Comparison of ENCODE assay signal across 10 cellular contexts in the genomic region with DNA sequence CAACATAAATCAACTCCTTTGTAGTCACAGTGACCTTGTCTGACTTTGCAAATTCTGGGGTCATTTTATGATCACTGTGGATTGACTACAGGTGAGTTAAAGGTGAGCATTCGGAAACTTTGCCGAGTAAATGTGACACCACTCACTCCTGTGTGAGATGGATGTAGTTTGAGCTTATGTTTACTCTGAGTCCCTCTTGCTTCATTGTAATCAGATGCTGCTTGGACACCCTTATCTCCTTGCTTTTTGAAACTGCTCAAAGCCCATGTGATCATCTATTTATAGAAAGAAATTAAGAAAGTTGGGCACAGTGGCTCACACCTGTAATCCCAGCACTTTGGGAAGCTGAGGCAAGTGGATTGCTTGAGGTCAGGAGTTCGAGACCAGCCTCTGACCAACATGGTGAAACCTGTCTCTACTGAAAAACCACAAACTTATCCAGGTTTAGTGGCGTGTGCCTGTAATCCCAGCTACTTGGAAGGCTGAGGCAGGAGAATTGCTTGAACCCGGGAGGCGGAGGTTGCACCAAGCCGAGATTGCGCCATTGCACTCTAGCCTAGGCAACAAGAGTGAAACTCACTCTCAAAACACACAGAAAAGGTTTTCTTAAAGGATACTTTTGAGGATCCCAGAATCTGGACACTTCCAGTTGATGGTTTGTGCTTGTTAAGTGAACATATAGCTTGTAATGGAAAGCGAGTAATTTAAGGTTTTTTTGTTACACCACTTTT. TPM values are rescaled to one million over a fixed set of nuclear protein-coding genes. Genes with fewer than 3 reads are reported as not detected.
DNase-seq lines count a peak whose midpoint lies in the region; ATAC-seq, FAIRE-seq and TF ChIP-seq lines count a peak whose summit lies in the region.
"Had no signal": no experiment of that assay in that cellular context is flagged by ENCODE, and none has a peak within 500 bp of the region (broad histone marks: within the 10 kb centered on the region; RNA-seq: fewer than 3 reads in every experiment).

No MANE protein-coding gene starts in this region.

- POLR2A ChIA-PET in activated CD4-positive, alpha-beta T cell treated with anti-CD3 and anti-CD28 coated beads for 36 hours (lab: Charles Lee) = interaction anchor here (0.7 kb wide), 1 partner anchor 62 kb away, joined by 3 read pairs; no protein-coding TSS in a partner anchor
- POLR2A ChIA-PET in K562 (lab: Yijun Ruan, JAX) = no interaction called here

- H3K9ac ChIP-seq in K562 (ENCODE audit: insufficient read depth in 1 of 2, low read depth in 2 of 2, low read length in 2 of 2) = no peak overlapping the region

- H3K4me1 Mint-ChIP-seq in activated CD4-positive, alpha-beta T cell treated with anti-CD3 and anti-CD28 coated beads for 36 hours = peaks cover 89% of the 10 kb centered on the region
- peaks cover 83% of the 10 kb centered on the region for H3K4me1 Mint-ChIP-seq in stimulated activated memory B cell treated with anti-CD40 and anti-IgM and Interleukin-4, amounts not matched to agents 10 μg/mL and 1 μg/mL and 100 μg/mL, for 72 hours

- 74% methylated on average over 9 of the region's 9 CpGs for WGBS in K562 (ENCODE audit: insufficient coverage, low coverage, missing lambda C conversion rate)
- WGBS in testis, 2 donors = 87 to 92% methylated on average over 9 of the region's 9 CpGs

- no peak for FAIRE-seq in K562 (lab: Jason Lieb, UNC)

- no peaks in the 10 kb centered on the region for H3K9me3 ChIP-seq in K562 (replicated peaks; ENCODE audit: control insufficient read depth, insufficient read depth, low read depth, low read length)
- H3K9me3 ChIP-seq in lower lobe of right lung = no peaks in the 10 kb centered on the region
- H3K9me3 ChIP-seq in testis = no peaks in the 10 kb centered on the region

- CTCF ChIA-PET in activated CD4-positive, alpha-beta T cell treated with anti-CD3 and anti-CD28 coated beads for 36 hours (lab: Charles Lee) = no interaction called here
- CTCF ChIA-PET in K562 (lab: Yijun Ruan, JAX; ENCODE audit: low intra/inter-chr PET ratio) = no interaction called here

- H3K27me3 ChIP-seq in K562 (ENCODE audit: control insufficient read depth in 2 of 2, insufficient read depth in 2 of 2, low read length in 2 of 2) (no peaks in the 10 kb centered on the region), lower lobe of right lung (ENCODE audit: low read depth) (no peaks in the 10 kb centered on the region), testis (no peaks in the 10 kb centered on the region)

- no peaks in the 10 kb centered on the region for H3K27me3 Mint-ChIP-seq in activated CD4-positive, alpha-beta T cell treated with anti-CD3 and anti-CD28 coated beads for 36 hours
- H3K27me3 Mint-ChIP-seq in stimulated activated memory B cell treated with anti-CD40 and anti-IgM and Interleukin-4, amounts not matched to agents 10 μg/mL and 1 μg/mL and 100 μg/mL, for 72 hours = no peaks in the 10 kb centered on the region

- TF ChIP-seq CTCF in K562 (IDR thresholded peaks at IDR 0.05 in 2 of 3, conservative IDR thresholded peaks at IDR 0.05 in 1 of 3; ENCODE audit: insufficient read depth in 2 of 3, low read depth in 1 of 3, low read length in 3 of 3) (no peak), lower lobe of right lung (IDR thresholded peaks at IDR 0.05) (no peak), testis (IDR thresholded peaks at IDR 0.05) (no peak)

- H3K36me3 Mint-ChIP-seq in activated CD4-positive, alpha-beta T cell treated with anti-CD3 and anti-CD28 coated beads for 36 hours (ENCODE audit: low read depth) = peaks cover 14% of the 10 kb centered on the region
- peaks cover 8% of the 10 kb centered on the region for H3K36me3 Mint-ChIP-seq in stimulated activated memory B cell treated with anti-CD40 and anti-IgM and Interleukin-4, amounts not matched to agents 10 μg/mL and 1 μg/mL and 100 μg/mL, for 72 hours

- H3K27ac Mint-ChIP-seq in activated CD4-positive, alpha-beta T cell treated with anti-CD3 and anti-CD28 coated beads for 36 hours = peak overlapping the region; percentile 95
- no peak overlapping the region for H3K27ac Mint-ChIP-seq in stimulated activated memory B cell treated with anti-CD40 and anti-IgM and Interleukin-4, amounts not matched to agents 10 μg/mL and 1 μg/mL and 100 μg/mL, for 72 hours

- H3K9me1 ChIP-seq in K562 (ENCODE audit: control insufficient read depth, insufficient read depth, low read length) = peaks cover 7% of the 10 kb centered on the region

- no peak overlapping the region for H3K4me2 ChIP-seq in K562 (ENCODE audit: insufficient read depth, low read length)

- H3K4me3 ChIP-seq in K562 = no peak overlapping the region
- H3K4me3 ChIP-seq in lower lobe of right lung = no peak overlapping the region
- no peak overlapping the region for H3K4me3 ChIP-seq in testis

- H3K36me3 ChIP-seq in K562 (ENCODE audit: control insufficient read depth, insufficient read depth, low read length) (peaks cover 51% of the 10 kb centered on the region), lower lobe of right lung (no peaks in the 10 kb centered on the region), testis (ENCODE audit: low read depth, missing control alignments) (no peaks in the 10 kb centered on the region)

- TF ChIP-seq EP300 in K562 (IDR thresholded peaks at IDR 0.05; ENCODE audit: low read length) = no peak

- TF ChIP-seq POLR2A in K562 (conservative IDR thresholded peaks at IDR 0.05) = no peak
- TF ChIP-seq POLR2A in testis (IDR thresholded peaks at IDR 0.05) = no peak

- no peak overlapping the region for H2AFZ ChIP-seq in K562 (ENCODE audit: low read depth, low read length)

- intact Hi-C loops in activated CD4-positive, alpha-beta T cell treated with anti-CD3 and anti-CD28 coated beads for 36 hours (cut with DNase I, micrococcal nuclease) = loop anchor here (5.0 to 10.0 kb wide), 4 partner anchors 35 to 632 kb away; partner anchors contain the start of genes ATXN10 (in 1 of the 2), NUP50 (in 1 of the 2) and UPK3A (in 1 of the 2)
- intact Hi-C loops in K562 (cut with micrococcal nuclease) (no loop called here), lower lobe of right lung (cut with DNase I) (no loop called here), testis (cut with DNase I; ENCODE audit: low total_unique reads) (no loop called here)

- no peak for TF ChIP-seq RAD21 in K562 (CRISPR knock-in tag; conservative IDR thresholded peaks at IDR 0.05 in 1 of 2, IDR thresholded peaks at IDR 0.05 in 1 of 2)

- H3K4me1 ChIP-seq in K562 (replicated peaks in 1 of 2; ENCODE audit: control insufficient read depth in 2 of 2, insufficient read depth in 2 of 2, low read length in 2 of 2) = peaks cover 20 to 65% of the 10 kb centered on the region in 2 experiments
- H3K4me1 ChIP-seq in lower lobe of right lung = peaks cover 42% of the 10 kb centered on the region
- peaks cover 38% of the 10 kb centered on the region for H3K4me1 ChIP-seq in testis

- no peak overlapping the region for H3K27ac ChIP-seq in K562 (ENCODE audit: extremely low read depth, low read depth, low read length)
- peak overlapping the region; percentile 75 for H3K27ac ChIP-seq in lower lobe of right lung
- H3K27ac ChIP-seq in testis = peak overlapping the region; percentile 78 to 89

- H3K79me2 ChIP-seq in K562 (ENCODE audit: control insufficient read depth, insufficient read depth, low read length) = peaks cover 98% of the 10 kb centered on the region

- H3K4me3 Mint-ChIP-seq in activated CD4-positive, alpha-beta T cell treated with anti-CD3 and anti-CD28 coated beads for 36 hours = no peak overlapping the region
- no peak overlapping the region for H3K4me3 Mint-ChIP-seq in stimulated activated memory B cell treated with anti-CD40 and anti-IgM and Interleukin-4, amounts not matched to agents 10 μg/mL and 1 μg/mL and 100 μg/mL, for 72 hours

- in situ Hi-C loops in K562 (cut with MboI) = no loop called here

- ATAC-seq in activated CD4-positive, alpha-beta T cell treated with anti-CD3 and anti-CD28 coated beads for 36 hours = no peak
- ATAC-seq in K562 = no peak
- ATAC-seq in lower lobe of right lung = no peak
- ATAC-seq in activated CD4-positive, CD25-positive, alpha-beta regulatory T cell treated with anti-CD3 and anti-CD28 coated beads, Interleukin-2, amount 50 U/mL, for 24 hours = no peak
- ATAC-seq in stimulated activated memory B cell treated with anti-CD40 and anti-IgM and Interleukin-4, amounts not matched to agents 10 μg/mL and 1 μg/mL and 100 μg/mL, for 72 hours = no peak
- ATAC-seq in GM21576 (IDR thresholded peaks at IDR 0.05; ENCODE audit: unreplicated experiment) = no peak

- H4K20me1 ChIP-seq in K562 (replicated peaks; ENCODE audit: control insufficient read depth, insufficient read depth, low read length) = peaks cover 25% of the 10 kb centered on the region; the same call in 1 of the 2 replicates

- no peak for DNase-seq in activated CD4-positive, alpha-beta T cell treated with anti-CD3 and anti-CD28 coated beads for 36 hours
- no peak for DNase-seq in activated CD4-positive, alpha-beta T cell treated with anti-CD3 and anti-CD28 coated beads for 48 hours
- DNase-seq in K562 (ENCODE audit: extremely low read depth in 1 of 4, low spot score in 3 of 4) (no peak), lower lobe of right lung (no peak), testis (no peak)
- DNase-seq: NCI-H2107 had no signal

- BruUV-seq in K562 (replicated peaks; lab: Mats Ljungman, UMichigan) = no TSS peak

- H3K9me3 Mint-ChIP-seq in activated CD4-positive, alpha-beta T cell treated with anti-CD3 and anti-CD28 coated beads for 36 hours (ENCODE audit: low read depth) = no peaks in the 10 kb centered on the region
- no peaks in the 10 kb centered on the region for H3K9me3 Mint-ChIP-seq in stimulated activated memory B cell treated with anti-CD40 and anti-IgM and Interleukin-4, amounts not matched to agents 10 μg/mL and 1 μg/mL and 100 μg/mL, for 72 hours

RNA-seq across cellular contexts. Expression of gene FAM118A, which starts 7.2 kb away (rescaled TPM):
- 10 to 100 TPM; 25.5 to 29.0 TPM for total RNA-seq in activated CD4-positive, alpha-beta T cell treated with anti-CD3 and anti-CD28 coated beads for 36 hours
- 805 and 856 TPM in 2 replicates for total RNA-seq in K562 (2011; cell fraction: chromatin; rRNA removed; ENCODE audit: low replicate concordance)
- 514 and 529 TPM in 2 replicates for total RNA-seq in K562 (2011; cell fraction: nucleolus; rRNA removed)
- total RNA-seq in K562 (2011; cell fraction: nucleoplasm; rRNA removed) = 508 and 540 TPM in 2 replicates
- total RNA-seq in K562 (2014; rRNA removed) (54.2 and 59.8 TPM in 2 replicates), K562 (2014; rRNA removed; fragmentation: Illumina TruSeq; extraction: Trizol) (51.1 and 59.4 TPM in 2 replicates), K562 (2015; rRNA removed; fragmentation: Illumina TruSeq; extraction: Trizol) (54.9 and 57.5 TPM in 2 replicates), K562 (2021) (63.0 and 72.9 TPM in 2 replicates), lower lobe of right lung (19.8 TPM), testis (100 to 1,000 TPM in 1 of 2 donors, 10 to 100 TPM in 1; 80.2 to 104 TPM)
- polyA plus RNA-seq in K562 (2011; rRNA removed) (205 and 223 TPM in 2 replicates), K562 (2014; fragmentation: Illumina TruSeq; extraction: Trizol) (71.2 and 76.9 TPM in 2 replicates), K562 (2014; fragmentation: Nextera tagmentation; extraction: Ambion mirVana) (10 to 100 TPM; 17.0 to 19.7 TPM), K562 (2014; rRNA removed) (122 and 150 TPM in 2 replicates), testis (ENCODE audit: insufficient read depth, low read depth, low replicate concordance) (70.8 TPM)
- 71.6 and 100.0 TPM in 2 replicates for polyA plus RNA-seq in K562 (2011; cell fraction: cytosol; rRNA removed)
- 633 and 866 TPM in 2 replicates for polyA plus RNA-seq in K562 (2011; cell fraction: nucleus; rRNA removed)
- polyA plus RNA-seq in K562 (2012) = 85.2 and 154 TPM in 2 replicates
- polyA minus RNA-seq in K562 (2011; rRNA and poly(A)+ RNA removed) = 49.8 and 57.6 TPM in 2 replicates
- polyA minus RNA-seq in K562 (2011; cell fraction: cytosol; rRNA and poly(A)+ RNA removed) = 30.9 and 31.2 TPM in 2 replicates
- polyA minus RNA-seq in K562 (2011; cell fraction: nucleus; rRNA and poly(A)+ RNA removed) = 105 and 107 TPM in 2 replicates

RNA-seq across cellular contexts. Expression of gene UPK3A, which starts 32.2 kb away (rescaled TPM):
- total RNA-seq in activated CD4-positive, alpha-beta T cell treated with anti-CD3 and anti-CD28 coated beads for 36 hours = not detected
- total RNA-seq in K562 (2011; cell fraction: chromatin; rRNA removed; ENCODE audit: low replicate concordance) = not detected in 2 replicates
- total RNA-seq in K562 (2011; cell fraction: nucleolus; rRNA removed) = not detected in 2 replicates
- not detected in 2 replicates for total RNA-seq in K562 (2011; cell fraction: nucleoplasm; rRNA removed)
- total RNA-seq in K562 (2014; rRNA removed) (not detected in 2 replicates), K562 (2014; rRNA removed; fragmentation: Illumina TruSeq; extraction: Trizol) (not detected in 2 replicates), K562 (2015; rRNA removed; fragmentation: Illumina TruSeq; extraction: Trizol) (not detected in 2 replicates), K562 (2021) (not detected in 2 replicates), lower lobe of right lung (not detected), testis (not detected)
- polyA plus RNA-seq in K562 (2011; rRNA removed) (not detected in 2 replicates), K562 (2014; fragmentation: Illumina TruSeq; extraction: Trizol) (not detected in 2 replicates), K562 (2014; fragmentation: Nextera tagmentation; extraction: Ambion mirVana) (not detected), K562 (2014; rRNA removed) (not detected in 2 replicates), testis (ENCODE audit: insufficient read depth, low read depth, low replicate concordance) (not detected)
- polyA plus RNA-seq in K562 (2011; cell fraction: cytosol; rRNA removed) = not detected in 2 replicates
- not detected in 2 replicates for polyA plus RNA-seq in K562 (2011; cell fraction: nucleus; rRNA removed)
- polyA plus RNA-seq in K562 (2012) = not detected in 2 replicates
- not detected in 2 replicates for polyA minus RNA-seq in K562 (2011; rRNA and poly(A)+ RNA removed)
- not detected in 2 replicates for polyA minus RNA-seq in K562 (2011; cell fraction: cytosol; rRNA and poly(A)+ RNA removed)
- not detected in 2 replicates for polyA minus RNA-seq in K562 (2011; cell fraction: nucleus; rRNA and poly(A)+ RNA removed)
- total RNA-seq: T-helper 1 cell treated with Interleukin-12 subunit alpha and Interleukin-12 subunit beta and Interleukin-4 antibody, amounts not matched to agents 30 ng/mL and 1 ng/mL, for 36 hours had no signal

Comparison
In these comparisons a context has a peak if more than half of its experiments do, and no peak if none do; other contexts are left out.
1. intact Hi-C loops: an anchor here in activated CD4-positive, alpha-beta T cell treated with anti-CD3 and anti-CD28 coated beads for 36 hours (5.0 to 10.0 kb wide); none called in K562, lower lobe of right lung and testis.